In genomic region chr9:20594521-20594920, GRCh38 we compare ENCODE assay signal across 20 cellular contexts. TPM values are rescaled to one million over a fixed set of nuclear protein-coding genes. Genes with fewer than 3 reads are reported as not detected.
A peak's percentile ranks its signal among the peaks of the same experiment; 100 is the strongest.
DNase-seq lines count a peak whose midpoint lies in the region; ATAC-seq and TF ChIP-seq lines count a peak whose summit lies in the region.
"Had no signal": no experiment of that assay in that cellular context is flagged by ENCODE, and none has a peak within 500 bp of the region (broad histone marks: within the 10 kb centered on the region; RNA-seq: fewer than 3 reads in every experiment).

No MANE protein-coding gene starts in this region.

- DNase-seq in activated naive CD8-positive, alpha-beta T cell treated with anti-CD3 and anti-CD28 coated beads for 36 hours = no peak
- DNase-seq in IMR-90 = no peak
- DNase-seq in astrocyte of the hippocampus (ENCODE audit: low read depth, low spot score) = peak; percentile 75
- no peak for DNase-seq in immature natural killer cell
- DNase-seq in NCI-H146 treated with DMSO at 0.1 percent for 48 hours (lab: John Stamatoyannopoulos, UW; ENCODE audit: unreplicated experiment) = no peak
- DNase-seq in A673 (ENCODE audit: low spot score) = no peak
- DNase-seq: 8988T; CD4-positive, alpha-beta T cell; DMS53; Kasumi-1; NCI-H1694 treated with DMSO at 0.1 percent for 48 hours; NCI-H2081; NCI-H2227 treated with DMSO at 0.1 percent for 48 hours; NCI-H526 treated with DMSO at 0.1 percent for 48 hours; PC-9; Right ventricle myocardium superior had no signal

- POLR2A ChIA-PET in IMR-90 (lab: Charles Lee; ENCODE audit: unreplicated experiment) (no interaction called here), A673 (lab: Charles Lee; ENCODE audit: low non-redundant PET) (no interaction called here)

- no peaks in the 10 kb centered on the region for H3K36me3 ChIP-seq in IMR-90 (ENCODE audit: control insufficient read depth, insufficient read depth, low read length)
- no peaks in the 10 kb centered on the region for H3K36me3 ChIP-seq in A673 (ENCODE audit: insufficient read depth, low read length, poor library complexity, severe bottlenecking)

- peaks cover 65% of the 10 kb centered on the region for H3K4me1 Mint-ChIP-seq in activated naive CD8-positive, alpha-beta T cell (ENCODE audit: low read depth)
- H3K4me1 Mint-ChIP-seq in activated naive CD8-positive, alpha-beta T cell treated with anti-CD3 and anti-CD28 coated beads for 36 hours = peaks cover 43% of the 10 kb centered on the region
- peaks cover 16 to 39% of the 10 kb centered on the region in 2 donors for H3K4me1 Mint-ChIP-seq in immature natural killer cell

- no peak overlapping the region for H3K27ac ChIP-seq in IMR-90 (ENCODE audit: insufficient read depth, low read length)
- H3K27ac ChIP-seq in A673 (ENCODE audit: low read depth, low read length, poor library complexity, severe bottlenecking) = no peak overlapping the region
- H3K27ac ChIP-seq: PC-9 had no signal

- no peaks in the 10 kb centered on the region for H3K9me3 Mint-ChIP-seq in activated naive CD8-positive, alpha-beta T cell (ENCODE audit: low read depth)
- H3K9me3 Mint-ChIP-seq in activated naive CD8-positive, alpha-beta T cell treated with anti-CD3 and anti-CD28 coated beads for 36 hours = peaks cover 5% of the 10 kb centered on the region
- H3K9me3 Mint-ChIP-seq in immature natural killer cell = no peaks in the 10 kb centered on the region

- H3K9ac ChIP-seq in IMR-90 (ENCODE audit: low read depth, low read length) = no peak overlapping the region

- no peaks in the 10 kb centered on the region for H3K27me3 Mint-ChIP-seq in activated naive CD8-positive, alpha-beta T cell
- H3K27me3 Mint-ChIP-seq in activated naive CD8-positive, alpha-beta T cell treated with anti-CD3 and anti-CD28 coated beads for 36 hours = no peaks in the 10 kb centered on the region
- peaks cover 0 to 5% (median 0%) of the 10 kb centered on the region in 3 donors for H3K27me3 Mint-ChIP-seq in immature natural killer cell (ENCODE audit: low read depth in 3 of 3)
- H3K27me3 Mint-ChIP-seq: CD4-positive, alpha-beta T cell had no signal

- TF ChIP-seq CTCF in IMR-90 (conservative IDR thresholded peaks at IDR 0.05; ENCODE audit: low read depth, low read length) = no peak
- no peak for TF ChIP-seq CTCF in A673 (conservative IDR thresholded peaks at IDR 0.05; ENCODE audit: low read depth, low read length)

- peaks cover 26 to 37% of the 10 kb centered on the region in 2 experiments for H3K79me1 ChIP-seq in IMR-90 (ENCODE audit: low read depth in 1 of 2, low read length in 2 of 2)

- H3K4me1 ChIP-seq in IMR-90 (ENCODE audit: control insufficient read depth, insufficient read depth, low read length) (peaks cover 2% of the 10 kb centered on the region; the same call in 1 of the 2 replicates), A673 (ENCODE audit: insufficient read depth, low read length, poor library complexity, severe bottlenecking) (peaks cover 18% of the 10 kb centered on the region)

- H2BK15ac ChIP-seq in IMR-90 (ENCODE audit: low read depth, low read length) = peak overlapping the region; percentile 90; the same call in 1 of the 3 replicates

- in situ Hi-C loops in IMR-90 (cut with MboI; ENCODE audit: low sequenced_read_pairs) = no loop called here

- no peaks in the 10 kb centered on the region; the same call in 1 of the 2 replicates for H4K20me1 ChIP-seq in IMR-90 (ENCODE audit: insufficient read depth, low read length)

- whole genome bisulfite sequencing in IMR-90 (ENCODE audit: extremely low coverage in 2 of 2, insufficient read length in 1 of 2), 2 experiments = no CpG with 5 or more reads among the region's 3 CpGs

- H3K27me3 ChIP-seq in IMR-90 (ENCODE audit: control insufficient read depth, insufficient read depth, low read length) (no peaks in the 10 kb centered on the region), A673 (replicated peaks; ENCODE audit: insufficient read depth, low read depth, low read length, poor library complexity) (no peaks in the 10 kb centered on the region)

- dilution Hi-C loops in IMR-90 (cut with HindIII; ENCODE audit: low sequenced_read_pairs, unreplicated experiment) = no loop called here

- H4K91ac ChIP-seq in IMR-90 (ENCODE audit: insufficient read depth, low read depth, low read length) = no peak overlapping the region

- H2AK5ac ChIP-seq in IMR-90 (ENCODE audit: low read depth, low read length) = peak overlapping the region; percentile 44; the same call in 1 of the 2 replicates

- H3K14ac ChIP-seq in IMR-90 (replicated peaks; ENCODE audit: low read depth, low read length) = peak overlapping the region; percentile 39; the same call in 1 of the 2 replicates

- H3K27ac Mint-ChIP-seq in activated naive CD8-positive, alpha-beta T cell = peak overlapping the region; percentile 16
- no peak overlapping the region for H3K27ac Mint-ChIP-seq in activated naive CD8-positive, alpha-beta T cell treated with anti-CD3 and anti-CD28 coated beads for 36 hours
- no peak overlapping the region for H3K27ac Mint-ChIP-seq in immature natural killer cell
- H3K27ac Mint-ChIP-seq: CD4-positive, alpha-beta T cell had no signal

- no peak overlapping the region for H3K4me2 ChIP-seq in IMR-90 (ENCODE audit: low read depth, low read length)
- H3K4me2 ChIP-seq: PC-9 had no signal

- no peak overlapping the region for H4K5ac ChIP-seq in IMR-90 (ENCODE audit: low read depth, low read length)

- ATAC-seq in IMR-90 (ENCODE audit: low read depth) = no peak
- ATAC-seq: HCT116, HepG2, K562 had no signal

- no TSS peak for BruUV-seq in IMR-90 (replicated peaks; lab: Mats Ljungman, UMichigan)
- no TSS peak for BruUV-seq in A673 (replicated peaks; lab: Mats Ljungman, UMichigan)

- H3K9me3 ChIP-seq in IMR-90 (ENCODE audit: control insufficient read depth, insufficient read depth, low read length) (no peaks in the 10 kb centered on the region), A673 (ENCODE audit: low read depth, low read length, poor library complexity, severe bottlenecking) (no peaks in the 10 kb centered on the region)

- H3K4me3 ChIP-seq in IMR-90 (ENCODE audit: insufficient read depth, low read depth, low read length) = no peak overlapping the region
- H3K4me3 ChIP-seq in A673 (ENCODE audit: low read depth, low read length, poor library complexity, severe bottlenecking) = no peak overlapping the region
- H3K4me3 ChIP-seq: K562, PC-9 had no signal

- H3K4ac ChIP-seq in IMR-90 (ENCODE audit: low read depth, low read length) = peak overlapping the region; percentile 33; the same call in 1 of the 2 replicates

- H2AK9ac ChIP-seq in IMR-90 (replicated peaks; ENCODE audit: low read depth, low read length, poor library complexity) = no peak overlapping the region

- no peak overlapping the region for H2BK5ac ChIP-seq in IMR-90 (ENCODE audit: low read depth, low read length, poor library complexity, severe bottlenecking)

- 0 out of 2 replicates have a peak, but pooled peaks cover 3% of the 10 kb centered on the region for H3K9me1 ChIP-seq in IMR-90 (ENCODE audit: insufficient read depth, low read length)

- H3K23ac ChIP-seq in IMR-90 (ENCODE audit: low read depth, low read length) = peak overlapping the region; percentile 37; the same call in 1 of the 2 replicates

- intact Hi-C loops in IMR-90 (cut with micrococcal nuclease) = no loop called here
- intact Hi-C loops in A673 (cut with micrococcal nuclease; ENCODE audit: unreplicated experiment) = no loop called here

- TF ChIP-seq POLR2A in IMR-90 (IDR thresholded peaks at IDR 0.05; ENCODE audit: low read depth, low read length) = no peak

- no peak overlapping the region for H3K56ac ChIP-seq in IMR-90 (ENCODE audit: extremely low read depth, insufficient read depth, low read length)

- CTCF ChIA-PET in IMR-90 (lab: Yijun Ruan, JAX) (no interaction called here), A673 (lab: Charles Lee) (no interaction called here)

- TF ChIP-seq RAD21 in IMR-90 (IDR thresholded peaks at IDR 0.05; ENCODE audit: low read length) = no peak

- H3K4me3 Mint-ChIP-seq in activated naive CD8-positive, alpha-beta T cell = no peak overlapping the region
- H3K4me3 Mint-ChIP-seq in activated naive CD8-positive, alpha-beta T cell treated with anti-CD3 and anti-CD28 coated beads for 36 hours = no peak overlapping the region
- H3K4me3 Mint-ChIP-seq in immature natural killer cell = no peak overlapping the region
- H3K4me3 Mint-ChIP-seq: CD4-positive, alpha-beta T cell had no signal

- 0 out of 2 replicates have a peak overlapping the region, but pooled peaks have one; percentile 22 for H2BK20ac ChIP-seq in IMR-90 (ENCODE audit: low read depth, low read length)

- no peak overlapping the region for H3K18ac ChIP-seq in IMR-90 (ENCODE audit: low read depth, low read length)

- 0 out of 2 replicates have a peak overlapping the region, but pooled peaks have one; percentile 22 for H2BK120ac ChIP-seq in IMR-90 (ENCODE audit: low read depth, low read length)

- peaks cover 12% of the 10 kb centered on the region for H3K36me3 Mint-ChIP-seq in activated naive CD8-positive, alpha-beta T cell
- peaks cover 40% of the 10 kb centered on the region for H3K36me3 Mint-ChIP-seq in activated naive CD8-positive, alpha-beta T cell treated with anti-CD3 and anti-CD28 coated beads for 36 hours
- H3K36me3 Mint-ChIP-seq in immature natural killer cell = no peaks in the 10 kb centered on the region

- 0 out of 4 replicates have a peak overlapping the region, but pooled peaks of 1 of the 2 experiments have one; percentile 5 for H4K8ac ChIP-seq in IMR-90 (ENCODE audit: low read depth in 2 of 2, low read length in 2 of 2)

- H2AFZ ChIP-seq in IMR-90 (replicated peaks; ENCODE audit: low read length, poor library complexity) = no peak overlapping the region
- H2AFZ ChIP-seq: PC-9 had no signal

TF ChIP-seq in IMR-90, 13 proteins besides CTCF, POLR2A, EP300 and RAD21 (continues in another document):
- TF ChIP-seq FOS (IDR thresholded peaks at IDR 0.05; ENCODE audit: low read depth, low read length) = no peak
- no peak for TF ChIP-seq CEBPB (IDR thresholded peaks at IDR 0.05; ENCODE audit: low read depth, low read length)
- TF ChIP-seq USF2 (IDR thresholded peaks at IDR 0.05; ENCODE audit: low read depth, low read length) = no peak
- TF ChIP-seq MAFK (IDR thresholded peaks at IDR 0.05; ENCODE audit: low read depth, low read length) = no peak
- no peak for TF ChIP-seq RCOR1 (IDR thresholded peaks at IDR 0.05; ENCODE audit: insufficient replicate concordance, low read length)

RNA-seq across cellular contexts. Expression of gene MLLT3, which starts 27.8 kb away (rescaled TPM):
- total RNA-seq in activated naive CD8-positive, alpha-beta T cell treated with anti-CD3 and anti-CD28 coated beads for 36 hours = 10 to 100 TPM; 68.0 to 69.9 TPM
- total RNA-seq in IMR-90 (2012; rRNA removed) = 21.1 and 24.4 TPM in 2 replicates
- 10.0 and 10.4 TPM in 2 replicates for polyA plus RNA-seq in IMR-90 (2012; rRNA removed)
- 2.4 and 2.5 TPM in 2 replicates for polyA plus RNA-seq in IMR-90 (2012; cell fraction: cytosol; rRNA removed)
- polyA plus RNA-seq in IMR-90 (2012; cell fraction: nucleus; rRNA removed; ENCODE audit: low replicate concordance) = 0.95 and 8.7 TPM in 2 replicates
- polyA plus RNA-seq in immature natural killer cell = 10 to 100 TPM in 2 of 3 donors, 1 to 10 TPM in 1; 3.0 to 16.1 (median 13.7) TPM
- 24.2 and 28.5 TPM in 2 replicates for total RNA-seq in A673 (2021)
